ENCODE assay signal across 1 cellular context in genomic region chr12:32108829-32109228, GRCh38.
TF ChIP-seq lines count a peak whose summit lies in the region.

No MANE protein-coding gene starts in this region.

TF ChIP-seq in A549, 52 proteins besides CTCF, POLR2A, EP300 and RAD21 (continued from another document):
- TF ChIP-seq, protein P1, sequence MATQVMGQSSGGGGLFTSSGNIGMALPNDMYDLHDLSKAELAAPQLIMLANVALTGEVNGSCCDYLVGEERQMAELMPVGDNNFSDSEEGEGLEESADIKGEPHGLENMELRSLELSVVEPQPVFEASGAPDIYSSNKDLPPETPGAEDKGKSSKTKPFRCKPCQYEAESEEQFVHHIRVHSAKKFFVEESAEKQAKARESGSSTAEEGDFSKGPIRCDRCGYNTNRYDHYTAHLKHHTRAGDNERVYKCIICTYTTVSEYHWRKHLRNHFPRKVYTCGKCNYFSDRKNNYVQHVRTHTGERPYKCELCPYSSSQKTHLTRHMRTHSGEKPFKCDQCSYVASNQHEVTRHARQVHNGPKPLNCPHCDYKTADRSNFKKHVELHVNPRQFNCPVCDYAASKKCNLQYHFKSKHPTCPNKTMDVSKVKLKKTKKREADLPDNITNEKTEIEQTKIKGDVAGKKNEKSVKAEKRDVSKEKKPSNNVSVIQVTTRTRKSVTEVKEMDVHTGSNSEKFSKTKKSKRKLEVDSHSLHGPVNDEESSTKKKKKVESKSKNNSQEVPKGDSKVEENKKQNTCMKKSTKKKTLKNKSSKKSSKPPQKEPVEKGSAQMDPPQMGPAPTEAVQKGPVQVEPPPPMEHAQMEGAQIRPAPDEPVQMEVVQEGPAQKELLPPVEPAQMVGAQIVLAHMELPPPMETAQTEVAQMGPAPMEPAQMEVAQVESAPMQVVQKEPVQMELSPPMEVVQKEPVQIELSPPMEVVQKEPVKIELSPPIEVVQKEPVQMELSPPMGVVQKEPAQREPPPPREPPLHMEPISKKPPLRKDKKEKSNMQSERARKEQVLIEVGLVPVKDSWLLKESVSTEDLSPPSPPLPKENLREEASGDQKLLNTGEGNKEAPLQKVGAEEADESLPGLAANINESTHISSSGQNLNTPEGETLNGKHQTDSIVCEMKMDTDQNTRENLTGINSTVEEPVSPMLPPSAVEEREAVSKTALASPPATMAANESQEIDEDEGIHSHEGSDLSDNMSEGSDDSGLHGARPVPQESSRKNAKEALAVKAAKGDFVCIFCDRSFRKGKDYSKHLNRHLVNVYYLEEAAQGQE (IDR thresholded peaks at IDR 0.05): no peak
